ENCODE assay signal across 1 cellular context in the genomic region with DNA sequence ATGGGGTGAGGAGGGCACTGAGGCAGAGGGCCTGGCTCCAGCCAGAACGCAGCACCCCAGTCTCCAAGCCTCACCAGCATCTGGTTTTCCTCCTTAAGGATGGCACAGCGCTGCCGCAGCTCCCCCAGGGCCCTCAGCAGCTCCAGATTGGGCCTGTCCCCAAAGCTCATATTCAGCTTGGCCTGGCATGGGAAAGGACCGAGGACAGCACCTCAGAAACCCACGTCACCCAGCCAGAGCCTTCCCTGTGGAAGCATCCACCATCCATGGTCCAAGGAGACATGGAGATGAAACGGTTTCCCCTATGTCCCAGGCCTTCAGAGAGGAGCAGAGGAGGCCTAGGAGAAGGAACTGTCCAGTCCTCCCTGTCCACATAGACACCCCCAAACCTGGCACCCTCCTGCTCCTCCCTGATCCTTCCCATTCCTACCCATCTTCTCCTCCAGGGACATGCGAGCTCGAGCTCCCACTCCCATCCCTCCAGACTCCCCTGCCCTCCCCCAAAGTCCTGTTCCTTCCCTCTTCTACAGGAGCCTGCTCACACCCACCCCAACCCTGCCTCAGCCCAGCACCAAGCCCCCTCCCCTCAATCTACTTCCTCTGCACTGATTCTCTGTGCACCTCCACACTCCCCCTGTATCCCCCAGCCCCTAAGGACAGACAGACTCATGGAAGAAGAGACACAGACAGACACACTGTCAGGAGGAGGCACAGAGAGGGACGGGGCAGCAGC.
TF ChIP-seq lines count a peak whose summit lies in the region.

No MANE protein-coding gene starts in this region.

TF ChIP-seq in GM12891, 5 proteins besides CTCF, POLR2A, EP300 and RAD21:
- TF ChIP-seq POLR2AphosphoS5 (IDR thresholded peaks at IDR 0.05; ENCODE audit: low read depth, low read length) (no peak), POU2F2 (IDR thresholded peaks at IDR 0.05; ENCODE audit: low read depth, low read length) (no peak), SPI1 (IDR thresholded peaks at IDR 0.05; ENCODE audit: low read depth, low read length) (no peak), TAF1 (IDR thresholded peaks at IDR 0.05; ENCODE audit: low read depth, low read length) (no peak), PAX5 (IDR thresholded peaks at IDR 0.05; ENCODE audit: insufficient read depth, low read length, severe bottlenecking) (no peak)
